Comparison of ENCODE assay signal across 16 cellular contexts in genomic region chr1:25106981-25107642, GRCh38.
DNase-seq lines count a peak whose midpoint lies in the region; ATAC-seq, FAIRE-seq and TF ChIP-seq lines count a peak whose summit lies in the region.
"Had no signal": no experiment of that assay in that cellular context is flagged by ENCODE, and none has a peak within 500 bp of the region (broad histone marks: within the 10 kb centered on the region; RNA-seq: fewer than 3 reads in every experiment).

No MANE protein-coding gene starts in this region.

- no peaks in the 10 kb centered on the region for H3K27me3 ChIP-seq in GM12878 (replicated peaks in 1 of 2; ENCODE audit: control insufficient read depth in 2 of 2, insufficient read depth in 2 of 2, low read length in 1 of 2)

- no peak overlapping the region for H3K9ac ChIP-seq in GM12878 (ENCODE audit: control insufficient read depth, insufficient read depth, low read length)
- H3K9ac ChIP-seq: KMS-11 had no signal

- WGBS in GM12878 (ENCODE audit: insufficient coverage, insufficient replicate concordance, low lambda C conversion rate, missing lambda C conversion rate) = 84% methylated on average over 20 of the region's 20 CpGs

- TF ChIP-seq POLR2A in GM12878 (IDR thresholded peaks at IDR 0.05; ENCODE audit: low read depth, low read length) = no peak

- FAIRE-seq in GM12878 (lab: Jason Lieb, UNC) = no peak

- no peak for DNase-seq in activated naive CD8-positive, alpha-beta T cell treated with anti-CD3 and anti-CD28 coated beads, Interleukin-2, amount 10 ng/mL, durations not matched to agents 7 days and 5 days
- no peak for DNase-seq in activated naive CD8-positive, alpha-beta T cell treated with anti-CD3 and anti-CD28 coated beads, Interleukin-2, amount 50 U/mL, for 24 hours
- DNase-seq in GM12878 (ENCODE audit: low read depth, low spot score) (no peak), myocyte (ENCODE audit: low read depth) (peak; percentile 49), Right ventricle myocardium inferior (ENCODE audit: missing footprints) (no peak), Kasumi-1 (lab: John Stamatoyannopoulos, UW) (no peak), GM19238 (ENCODE audit: insufficient read length, low spot score) (no peak)
- DNase-seq: AML-193, DMS53, NCI-H1417, NCI-H1930, NCI-H510A treated with DMSO at 0.1 percent for 48 hours, SW 1271 had no signal

- no peak for TF ChIP-seq RAD21 in GM12878 (IDR thresholded peaks at IDR 0.05; ENCODE audit: insufficient read depth, low read depth, low read length)

- no peak for ATAC-seq in activated naive CD8-positive, alpha-beta T cell treated with anti-CD3 and anti-CD28 coated beads, Interleukin-2, amount 10 ng/mL, durations not matched to agents 7 days and 5 days (ENCODE audit: low read depth)
- ATAC-seq in activated naive CD8-positive, alpha-beta T cell treated with anti-CD3 and anti-CD28 coated beads, Interleukin-2, amount 50 U/mL, for 24 hours = no peak
- no peak for ATAC-seq in GM12878
- ATAC-seq in Right ventricle myocardium inferior = no peak
- ATAC-seq in GM21825 (IDR thresholded peaks at IDR 0.05; ENCODE audit: unreplicated experiment) = no peak

- no peak overlapping the region for H3K4me2 ChIP-seq in GM12878 (ENCODE audit: control insufficient read depth, insufficient read depth)
- H3K4me2 ChIP-seq: KMS-11 had no signal

- peaks cover 15% of the 10 kb centered on the region for H3K4me1 ChIP-seq in GM12878 (ENCODE audit: control insufficient read depth, insufficient read depth, low read length)

- H3K36me3 Mint-ChIP-seq in activated naive CD8-positive, alpha-beta T cell treated with anti-CD3 and anti-CD28 coated beads, Interleukin-2, amount 10 ng/mL, durations not matched to agents 7 days and 5 days = peaks cover 15% of the 10 kb centered on the region
- H3K36me3 Mint-ChIP-seq in activated naive CD8-positive, alpha-beta T cell treated with anti-CD3 and anti-CD28 coated beads, Interleukin-2, amount 50 U/mL, for 24 hours (ENCODE audit: low read depth) = peaks cover 11% of the 10 kb centered on the region

- no peak for TF ChIP-seq CTCF in GM12878 (IDR thresholded peaks at IDR 0.05 in 2 of 3, conservative IDR thresholded peaks at IDR 0.05 in 1 of 3; ENCODE audit: control insufficient read depth in 2 of 3, extremely low read depth in 1 of 3, insufficient read depth in 1 of 3, low read depth in 3 of 3, low read length in 3 of 3)

- no TSS peak for BruUV-seq in GM12878 (replicated peaks; lab: Mats Ljungman, UMichigan)

- H3K27ac Mint-ChIP-seq in activated naive CD8-positive, alpha-beta T cell treated with anti-CD3 and anti-CD28 coated beads, Interleukin-2, amount 10 ng/mL, durations not matched to agents 7 days and 5 days = peak overlapping the region; percentile 30
- no peak overlapping the region for H3K27ac Mint-ChIP-seq in activated naive CD8-positive, alpha-beta T cell treated with anti-CD3 and anti-CD28 coated beads, Interleukin-2, amount 50 U/mL, for 24 hours

- SMC1A ChIA-PET in GM12878 (lab: Charles Lee; ENCODE audit: uncharacterized antibody, unreplicated experiment) = no interaction called here

- CTCF ChIA-PET in GM12878 (lab: Yijun Ruan, JAX) = interaction anchor here (0.6 to 0.8 kb wide), 2 partner anchors 290 to 408 kb away, joined by 3 read pairs; no protein-coding TSS in a partner anchor

- H3K79me2 ChIP-seq in GM12878 (ENCODE audit: control insufficient read depth, insufficient read depth, low read length) = no peaks in the 10 kb centered on the region

- RAD21 ChIA-PET in GM12878 (lab: Charles Lee; ENCODE audit: unreplicated experiment) = no interaction called here

- no peak overlapping the region for H3K4me3 Mint-ChIP-seq in activated naive CD8-positive, alpha-beta T cell treated with anti-CD3 and anti-CD28 coated beads, Interleukin-2, amount 10 ng/mL, durations not matched to agents 7 days and 5 days
- no peak overlapping the region for H3K4me3 Mint-ChIP-seq in activated naive CD8-positive, alpha-beta T cell treated with anti-CD3 and anti-CD28 coated beads, Interleukin-2, amount 50 U/mL, for 24 hours

- H3K9me3 ChIP-seq in GM12878 (replicated peaks; ENCODE audit: control insufficient read depth, insufficient read depth, low read length) = peaks cover 15% of the 10 kb centered on the region

- intact Hi-C loops in GM12878 (cut with micrococcal nuclease; ENCODE audit: unreplicated experiment) = no loop called here
- intact Hi-C loops in Right ventricle myocardium inferior (cut with DNase I) = loop anchor here (10.0 kb wide), 1 partner anchor 98 kb away; no protein-coding TSS in a partner anchor

- no peak overlapping the region for H3K4me3 ChIP-seq in GM12878

- no peaks in the 10 kb centered on the region for H3K27me3 Mint-ChIP-seq in activated naive CD8-positive, alpha-beta T cell treated with anti-CD3 and anti-CD28 coated beads, Interleukin-2, amount 10 ng/mL, durations not matched to agents 7 days and 5 days
- peaks cover 9% of the 10 kb centered on the region for H3K27me3 Mint-ChIP-seq in activated naive CD8-positive, alpha-beta T cell treated with anti-CD3 and anti-CD28 coated beads, Interleukin-2, amount 50 U/mL, for 24 hours

- no peaks in the 10 kb centered on the region for H4K20me1 ChIP-seq in GM12878 (ENCODE audit: control insufficient read depth, insufficient read depth)

- no peaks in the 10 kb centered on the region for H3K36me3 ChIP-seq in GM12878 (ENCODE audit: control insufficient read depth in 2 of 2, insufficient read depth in 2 of 2, low read length in 1 of 2)

- H3K27ac ChIP-seq in GM12878 (ENCODE audit: control insufficient read depth, insufficient read depth) = peak overlapping the region; percentile 22; the same call in 1 of the 2 replicates
- H3K27ac ChIP-seq: 22Rv1, KMS-11 had no signal

- H2AFZ ChIP-seq in GM12878 (ENCODE audit: control insufficient read depth, low read depth, low read length) = no peak overlapping the region

- in situ Hi-C loops in GM12878 (cut with MboI) = no loop called here

- no peak for TF ChIP-seq EP300 in GM12878 (IDR thresholded peaks at IDR 0.05; ENCODE audit: borderline replicate concordance in 1 of 2, control insufficient read depth in 1 of 2, low read depth in 2 of 2, low read length in 2 of 2)

- H3K4me1 Mint-ChIP-seq in activated naive CD8-positive, alpha-beta T cell treated with anti-CD3 and anti-CD28 coated beads, Interleukin-2, amount 10 ng/mL, durations not matched to agents 7 days and 5 days = peaks cover 39% of the 10 kb centered on the region
- peaks cover 30% of the 10 kb centered on the region for H3K4me1 Mint-ChIP-seq in activated naive CD8-positive, alpha-beta T cell treated with anti-CD3 and anti-CD28 coated beads, Interleukin-2, amount 50 U/mL, for 24 hours

- POLR2A ChIA-PET in activated naive CD8-positive, alpha-beta T cell treated with anti-CD3 and anti-CD28 coated beads, Interleukin-2, amount 10 ng/mL, durations not matched to agents 7 days and 5 days (lab: Charles Lee) = no interaction called here
- POLR2A ChIA-PET in GM12878 (lab: Charles Lee) = no interaction called here

- H3K9me3 Mint-ChIP-seq in activated naive CD8-positive, alpha-beta T cell treated with anti-CD3 and anti-CD28 coated beads, Interleukin-2, amount 10 ng/mL, durations not matched to agents 7 days and 5 days = peaks cover 11% of the 10 kb centered on the region
- peaks cover 13% of the 10 kb centered on the region for H3K9me3 Mint-ChIP-seq in activated naive CD8-positive, alpha-beta T cell treated with anti-CD3 and anti-CD28 coated beads, Interleukin-2, amount 50 U/mL, for 24 hours

TF ChIP-seq in GM12878, 131 proteins besides CTCF, POLR2A, EP300 and RAD21 (continues in another document):
- TF ChIP-seq TAF1 (IDR thresholded peaks at IDR 0.05; ENCODE audit: borderline replicate concordance, low read depth, low read length) (no peak), PRDM15 (CRISPR knock-in tag; IDR thresholded peaks at IDR 0.05) (no peak), ZNF274 (IDR thresholded peaks at IDR 0.05; ENCODE audit: insufficient read depth, insufficient read length) (no peak), NFYA (IDR thresholded peaks at IDR 0.05; ENCODE audit: borderline replicate concordance, low read depth, low read length) (no peak), JUND (IDR thresholded peaks at IDR 0.05; ENCODE audit: low read depth, low read length) (no peak), BCL3 (IDR thresholded peaks at IDR 0.05; ENCODE audit: borderline replicate concordance, insufficient read depth, low read depth, low read length, poor library complexity, severe bottlenecking) (no peak), BACH1 (IDR thresholded peaks at IDR 0.05; ENCODE audit: borderline replicate concordance) (no peak)
